ENCODE assay signal across 9 cellular contexts in genomic region chr2:216555274-216555673, GRCh38. TPM values are rescaled to one million over a fixed set of nuclear protein-coding genes. Genes with fewer than 3 reads are reported as not detected.
DNase-seq lines count a peak whose midpoint lies in the region; ATAC-seq and TF ChIP-seq lines count a peak whose summit lies in the region.
"Had no signal": no experiment of that assay in that cellular context is flagged by ENCODE, and none has a peak within 500 bp of the region (broad histone marks: within the 10 kb centered on the region; RNA-seq: fewer than 3 reads in every experiment).

No MANE protein-coding gene starts in this region.

- WGBS in SK-N-SH (ENCODE audit: low lambda C conversion rate) = 15% methylated on average over 4 of the region's 6 CpGs

- peaks cover 10% of the 10 kb centered on the region for H3K4me1 ChIP-seq in HEK293 (ENCODE audit: control insufficient read depth, insufficient read depth, low read length)
- peaks cover 19 to 86% of the 10 kb centered on the region in 2 experiments; a peak in 3 of 4 replicates for H3K4me1 ChIP-seq in SK-N-SH (ENCODE audit: control insufficient read depth in 1 of 2, insufficient read depth in 2 of 2, low read depth in 1 of 2, low read length in 1 of 2)

- no peaks in the 10 kb centered on the region for H3K9me3 Mint-ChIP-seq in stimulated activated memory B cell treated with anti-CD40 and anti-IgM and Interleukin-4, amounts not matched to agents 10 μg/mL and 1 μg/mL and 100 μg/mL, for 72 hours
- H3K9me3 Mint-ChIP-seq in nephron progenitor cell = no peaks in the 10 kb centered on the region
- H3K9me3 Mint-ChIP-seq: activated T-helper 1 cell treated with anti-CD3 and anti-CD28 coated beads, Interleukin-12 subunit alpha, Interleukin-12 subunit beta, Interleukin-2, Interleukin-4 antibody, amounts not matched to agents 30 ng/mL and 10 ng/mL and 1 ng/mL, durations not matched to agents 14 hours and 24 hours and 36 hours had no signal

- H3K4me3 ChIP-seq in HEK293 (ENCODE audit: low read depth, low read length) (no peak overlapping the region), SK-N-SH (ENCODE audit: low read depth in 2 of 2, low read length in 1 of 2) (no peak overlapping the region), H7 (ENCODE audit: insufficient read depth, low read depth, low read length) (no peak overlapping the region)

- no peak for TF ChIP-seq RAD21 in SK-N-SH (IDR thresholded peaks at IDR 0.05; ENCODE audit: low read length)

- no peaks in the 10 kb centered on the region for H3K9me2 ChIP-seq in SK-N-SH

- no peak overlapping the region for H3K9ac ChIP-seq in SK-N-SH

- peak overlapping the region; percentile 25 for H3K4me2 ChIP-seq in SK-N-SH

- peak; percentile 40 for ATAC-seq in stimulated activated memory B cell treated with anti-CD40 and anti-IgM and Interleukin-4, amounts not matched to agents 10 μg/mL and 1 μg/mL and 100 μg/mL, for 72 hours
- ATAC-seq in HG03039 (IDR thresholded peaks at IDR 0.05; ENCODE audit: unreplicated experiment) (no peak), GM18870 (IDR thresholded peaks at IDR 0.05; ENCODE audit: unreplicated experiment) (no peak)

- TF ChIP-seq EP300 in SK-N-SH (IDR thresholded peaks at IDR 0.05; ENCODE audit: borderline replicate concordance in 1 of 2, low read depth in 1 of 2, low read length in 1 of 2) = peak in 1 of 2 experiments; percentile 92; a peak in 1 of 4 replicates

- peaks cover 37% of the 10 kb centered on the region for H3F3A ChIP-seq in SK-N-SH (replicated peaks; ENCODE audit: insufficient read depth)

- intact Hi-C loops in head of caudate nucleus (cut with DNase I) = no loop called here

- no peak overlapping the region for H3K27ac Mint-ChIP-seq in stimulated activated memory B cell treated with anti-CD40 and anti-IgM and Interleukin-4, amounts not matched to agents 10 μg/mL and 1 μg/mL and 100 μg/mL, for 72 hours
- no peak overlapping the region for H3K27ac Mint-ChIP-seq in nephron progenitor cell
- H3K27ac Mint-ChIP-seq: activated T-helper 1 cell treated with anti-CD3 and anti-CD28 coated beads, Interleukin-12 subunit alpha, Interleukin-12 subunit beta, Interleukin-2, Interleukin-4 antibody, amounts not matched to agents 30 ng/mL and 10 ng/mL and 1 ng/mL, durations not matched to agents 14 hours and 24 hours and 36 hours had no signal

- H3K27me3 ChIP-seq in SK-N-SH (ENCODE audit: insufficient read depth) (no peaks in the 10 kb centered on the region), H7 (ENCODE audit: control insufficient read depth, insufficient read depth, low read length) (no peaks in the 10 kb centered on the region)

- H4K20me1 ChIP-seq in SK-N-SH (ENCODE audit: insufficient read depth) = no peaks in the 10 kb centered on the region

- CTCF ChIA-PET in HEK293 (lab: Yijun Ruan, JAX) = interaction anchor here (0.6 kb wide), 1 partner anchor 23 kb away, joined by 3 read pairs; no protein-coding TSS in a partner anchor
- CTCF ChIA-PET in SK-N-SH (lab: Yijun Ruan, JAX) = interaction anchor here (1.0 to 1.3 kb wide), 4 partner anchors 10 to 98 kb away, joined by 3 to 5 read pairs (median 3); no protein-coding TSS in a partner anchor

- POLR2A ChIA-PET in HEK293 (lab: Yijun Ruan, JAX) = no interaction called here
- POLR2A ChIA-PET in SK-N-SH (lab: Yijun Ruan, JAX) = no interaction called here

- no peaks in the 10 kb centered on the region for H3K9me3 ChIP-seq in HEK293 (ENCODE audit: control insufficient read depth, insufficient read depth, low read depth, low read length)
- no peaks in the 10 kb centered on the region for H3K9me3 ChIP-seq in SK-N-SH

- H3K36me3 ChIP-seq in HEK293 (ENCODE audit: control insufficient read depth in 2 of 2, insufficient read depth in 1 of 2, low read length in 2 of 2) (no peaks in the 10 kb centered on the region), SK-N-SH (replicated peaks in 1 of 2; ENCODE audit: control insufficient read depth in 1 of 2, insufficient read depth in 2 of 2, low read length in 1 of 2) (no peaks in the 10 kb centered on the region), H7 (replicated peaks; ENCODE audit: control insufficient read depth, insufficient read depth, low read length) (no peaks in the 10 kb centered on the region)

- TF ChIP-seq CTCF in HEK293 (tag by site-specific recombination; IDR thresholded peaks at IDR 0.05) = no peak
- no peak for TF ChIP-seq CTCF in SK-N-SH (IDR thresholded peaks at IDR 0.05)
- TF ChIP-seq CTCF in nephron progenitor cell (IDR thresholded peaks at IDR 0.05) = no peak

- H3K79me2 ChIP-seq in SK-N-SH (ENCODE audit: insufficient read depth) = no peaks in the 10 kb centered on the region

- H3K4me1 Mint-ChIP-seq in stimulated activated memory B cell treated with anti-CD40 and anti-IgM and Interleukin-4, amounts not matched to agents 10 μg/mL and 1 μg/mL and 100 μg/mL, for 72 hours = no peaks in the 10 kb centered on the region
- H3K4me1 Mint-ChIP-seq in nephron progenitor cell = peaks cover 74% of the 10 kb centered on the region

- H2AFZ ChIP-seq in SK-N-SH (ENCODE audit: low read depth) = no peak overlapping the region

- no peak overlapping the region for H3K4me3 Mint-ChIP-seq in stimulated activated memory B cell treated with anti-CD40 and anti-IgM and Interleukin-4, amounts not matched to agents 10 μg/mL and 1 μg/mL and 100 μg/mL, for 72 hours
- no peak overlapping the region for H3K4me3 Mint-ChIP-seq in nephron progenitor cell
- H3K4me3 Mint-ChIP-seq: activated T-helper 1 cell treated with anti-CD3 and anti-CD28 coated beads, Interleukin-12 subunit alpha, Interleukin-12 subunit beta, Interleukin-2, Interleukin-4 antibody, amounts not matched to agents 30 ng/mL and 10 ng/mL and 1 ng/mL, durations not matched to agents 14 hours and 24 hours and 36 hours had no signal

- peaks cover 41% of the 10 kb centered on the region for H3K27me3 Mint-ChIP-seq in stimulated activated memory B cell treated with anti-CD40 and anti-IgM and Interleukin-4, amounts not matched to agents 10 μg/mL and 1 μg/mL and 100 μg/mL, for 72 hours
- H3K27me3 Mint-ChIP-seq in nephron progenitor cell (ENCODE audit: low read depth, poor library complexity) = peaks cover 7% of the 10 kb centered on the region

- no peaks in the 10 kb centered on the region for H3K36me3 Mint-ChIP-seq in stimulated activated memory B cell treated with anti-CD40 and anti-IgM and Interleukin-4, amounts not matched to agents 10 μg/mL and 1 μg/mL and 100 μg/mL, for 72 hours
- H3K36me3 Mint-ChIP-seq in nephron progenitor cell (ENCODE audit: low read depth) = no peaks in the 10 kb centered on the region

- DNase-seq in SK-N-SH (no peak), head of caudate nucleus (peak; percentile 28 to 85 (median 70)), nephron progenitor cell (no peak), H7 (no peak)

- H3K27ac ChIP-seq in HEK293 (ENCODE audit: extremely low read depth, low read depth, low read length) = no peak overlapping the region
- peak overlapping the region; percentile 62 to 63 for H3K27ac ChIP-seq in SK-N-SH (ENCODE audit: low read depth in 2 of 2, low read length in 1 of 2)

TF ChIP-seq in HEK293, 187 proteins besides CTCF, POLR2A, EP300 and RAD21:
- TF ChIP-seq ZNF692 (tag by site-specific recombination; IDR thresholded peaks at IDR 0.05) (0 out of 2 replicates have a peak, but pooled peaks have one; percentile 25), ZNF621 (tag by site-specific recombination; IDR thresholded peaks at IDR 0.05) (no peak)

TF ChIP-seq in SK-N-SH, 30 proteins besides CTCF, POLR2A, EP300 and RAD21 (continues in another document):
- TF ChIP-seq NFIC (IDR thresholded peaks at IDR 0.05; ENCODE audit: borderline replicate concordance) (peak; percentile 99), NRF1 (IDR thresholded peaks at IDR 0.05; ENCODE audit: low read depth, low read length) (no peak), TCF12 (IDR thresholded peaks at IDR 0.05) (peak; percentile 87), IRF3 (IDR thresholded peaks at IDR 0.05; ENCODE audit: low read depth, low read length) (no peak), JUND (IDR thresholded peaks at IDR 0.05) (peak; percentile 69), ELF1 (IDR thresholded peaks at IDR 0.05) (peak; percentile 52), PBX3 (IDR thresholded peaks at IDR 0.05) (peak; percentile 85), FOSL2 (IDR thresholded peaks at IDR 0.05; ENCODE audit: borderline replicate concordance, low read depth) (peak; percentile 70; the same call in 1 of the 2 replicates), GABPA (IDR thresholded peaks at IDR 0.05; ENCODE audit: low read depth) (peak; percentile 17; the same call in 1 of the 2 replicates), MEF2A (IDR thresholded peaks at IDR 0.05; ENCODE audit: borderline replicate concordance, low read depth) (no peak; the same call in 1 of the 2 replicates), EZH2phosphoT487 (IDR thresholded peaks at IDR 0.05; ENCODE audit: borderline replicate concordance, low read depth) (no peak), YY1 (IDR thresholded peaks at IDR 0.05; ENCODE audit: low read depth) (no peak), RXRA (IDR thresholded peaks at IDR 0.05; ENCODE audit: borderline replicate concordance, low read depth) (peak; percentile 80; the same call in 1 of the 2 replicates), MAX (IDR thresholded peaks at IDR 0.05; ENCODE audit: low read depth) (peak; percentile 85)

RNA-seq across cellular contexts. Expression of gene RPL37A, which starts 56.6 kb away (rescaled TPM):
- polyA plus RNA-seq in SK-N-SH (2012; rRNA removed) = 2,018 and 3,014 TPM in 2 replicates
- polyA plus RNA-seq in SK-N-SH (2012; cell fraction: cytosol; rRNA removed) = 1,664 and 2,199 TPM in 2 replicates
- 828 and 1,169 TPM in 2 replicates for polyA plus RNA-seq in SK-N-SH (2012; cell fraction: nucleus; rRNA removed)
- total RNA-seq in H7 (2014; rRNA removed; shearing (Covaris generic)) = 3,026 and 3,219 TPM in 2 replicates

Comparison
In these comparisons a context has a peak if more than half of its experiments do, and no peak if none do; other contexts are left out.
1. DNase-seq: peak in head of caudate nucleus (42 of 42); none in SK-N-SH (single experiment), nephron progenitor cell (single experiment) and H7 (single experiment).
2. Of the 4 proteins assayed by ChIP-seq in both HEK293 and SK-N-SH: peak only in HEK293: none; only in SK-N-SH: PBX3; in both: none; in neither: 3.